Comparison of ENCODE assay signal across 24 cellular contexts in the genomic region with DNA sequence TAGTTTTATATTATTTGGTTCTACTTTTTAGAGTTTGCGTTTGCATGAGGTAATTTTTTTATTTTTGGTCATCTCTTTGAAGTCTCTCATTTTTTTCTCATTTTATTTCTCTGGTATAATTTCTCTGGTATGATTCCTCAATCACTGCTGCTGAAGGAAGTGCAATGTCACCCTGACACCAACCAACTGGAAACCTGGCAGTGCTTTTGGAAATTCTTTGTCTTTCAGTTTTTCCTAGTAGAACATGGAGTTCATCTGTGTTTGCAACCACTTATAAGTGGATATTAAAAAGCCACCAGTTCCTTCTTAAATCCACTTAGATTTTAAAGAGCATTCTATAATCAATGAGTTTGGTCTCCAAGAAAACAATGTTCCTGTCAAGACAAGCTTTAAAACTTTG.
"Had no signal": no experiment of that assay in that cellular context is flagged by ENCODE, and none has a peak within 500 bp of the region (broad histone marks: within the 10 kb centered on the region; RNA-seq: fewer than 3 reads in every experiment).

No MANE protein-coding gene starts in this region.

- H3K9me3 Mint-ChIP-seq: activated CD4-positive, alpha-beta memory T cell treated with anti-CD3 and anti-CD28 coated beads for 36 hours; activated naive CD4-positive, alpha-beta T cell treated with anti-CD3 and anti-CD28 coated beads, Interleukin-2, amount 10 ng/mL, durations not matched to agents 7 days and 5 days; activated naive CD8-positive, alpha-beta T cell treated with anti-CD3 and anti-CD28 coated beads, Interleukin-2, amount 10 ng/mL, durations not matched to agents 7 days and 5 days; activated T-helper 1 cell treated with anti-CD3 and anti-CD28 coated beads, Interleukin-12 subunit alpha, Interleukin-12 subunit beta, Interleukin-2, Interleukin-4 antibody, amounts not matched to agents 30 ng/mL and 10 ng/mL and 1 ng/mL, durations not matched to agents 14 hours and 24 hours and 36 hours; dendritic cell treated with granulocyte-macrophage colony-stimulating factor and Interleukin-4, amounts not matched to agents 40 ng/mL and 50 ng/mL, for 4 days; stimulated activated naive B cell treated with anti-CD40 and anti-IgM and Interleukin-4, amounts not matched to agents 10 μg/mL and 1 μg/mL and 100 μg/mL, for 72 hours had no signal

- H3K36me3 ChIP-seq: gastrocnemius medialis, ovary, stomach, transverse colon had no signal

- H3K27ac ChIP-seq: epithelial cell of prostate, gastrocnemius medialis, ovary, VCaP had no signal

- ATAC-seq: gastrocnemius medialis; left lobe of liver; naive thymus-derived CD4-positive, alpha-beta T cell; stimulated activated naive B cell treated with anti-CD40 and anti-IgM and Interleukin-4, amounts not matched to agents 10 μg/mL and 1 μg/mL and 100 μg/mL, for 72 hours had no signal

- DNase-seq: activated CD4-positive, alpha-beta memory T cell treated with anti-CD3 and anti-CD28 coated beads for 36 hours; activated CD4-positive, alpha-beta T cell treated with anti-CD3 and anti-CD28 coated beads for 48 hours; activated CD8-positive, alpha-beta memory T cell treated with anti-CD3 and anti-CD28 coated beads, Interleukin-2, amount 50 U/mL, for 4 hours; activated effector memory CD4-positive, alpha-beta T cell treated with anti-CD3 and anti-CD28 coated beads, Interleukin-2, amount 50 U/mL, for 16 hours; activated naive CD4-positive, alpha-beta T cell treated with anti-CD3 and anti-CD28 coated beads, Interleukin-2, amount 10 ng/mL, durations not matched to agents 7 days and 5 days; activated naive CD8-positive, alpha-beta T cell treated with anti-CD3 and anti-CD28 coated beads, Interleukin-2, amount 10 ng/mL, durations not matched to agents 7 days and 5 days; activated T-cell treated with anti-CD3 and anti-CD28 coated beads, Interleukin-2, amount 50 U/mL, for 1 hour; amniotic stem cell; central memory CD4-positive, alpha-beta T cell; gastrocnemius medialis; hypothalamus; naive thymus-derived CD4-positive, alpha-beta T cell; stimulated activated CD4-positive, alpha-beta T cell treated with anti-CD3 and anti-CD28 coated beads, Interleukin-2, amount 100 ng/mL, for 24 hours; stimulated activated naive B cell treated with anti-CD40 and anti-IgM and Interleukin-4, amounts not matched to agents 10 μg/mL and 1 μg/mL and 100 μg/mL, for 72 hours; stomach; transverse colon had no signal

- H3K27me3 ChIP-seq: gastrocnemius medialis, ovary, stomach, transverse colon had no signal

- H3K4me1 ChIP-seq: transverse colon had no signal

- H3K9me3 ChIP-seq: gastrocnemius medialis, ovary, stomach, transverse colon had no signal

- H3K4me3 Mint-ChIP-seq: activated CD4-positive, alpha-beta memory T cell treated with anti-CD3 and anti-CD28 coated beads for 36 hours; activated naive CD4-positive, alpha-beta T cell treated with anti-CD3 and anti-CD28 coated beads, Interleukin-2, amount 10 ng/mL, durations not matched to agents 7 days and 5 days; activated naive CD8-positive, alpha-beta T cell treated with anti-CD3 and anti-CD28 coated beads, Interleukin-2, amount 10 ng/mL, durations not matched to agents 7 days and 5 days; activated T-helper 1 cell treated with anti-CD3 and anti-CD28 coated beads, Interleukin-12 subunit alpha, Interleukin-12 subunit beta, Interleukin-2, Interleukin-4 antibody, amounts not matched to agents 30 ng/mL and 10 ng/mL and 1 ng/mL, durations not matched to agents 14 hours and 24 hours and 36 hours; dendritic cell treated with granulocyte-macrophage colony-stimulating factor and Interleukin-4, amounts not matched to agents 40 ng/mL and 50 ng/mL, for 4 days; naive thymus-derived CD4-positive, alpha-beta T cell; stimulated activated naive B cell treated with anti-CD40 and anti-IgM and Interleukin-4, amounts not matched to agents 10 μg/mL and 1 μg/mL and 100 μg/mL, for 72 hours had no signal

- H3K4me3 ChIP-seq: smooth muscle cell, stomach, transverse colon had no signal

- H3K4me1 Mint-ChIP-seq: activated naive CD4-positive, alpha-beta T cell treated with anti-CD3 and anti-CD28 coated beads, Interleukin-2, amount 10 ng/mL, durations not matched to agents 7 days and 5 days; activated naive CD8-positive, alpha-beta T cell treated with anti-CD3 and anti-CD28 coated beads, Interleukin-2, amount 10 ng/mL, durations not matched to agents 7 days and 5 days; naive thymus-derived CD4-positive, alpha-beta T cell had no signal

- H3K36me3 Mint-ChIP-seq: activated CD4-positive, alpha-beta memory T cell treated with anti-CD3 and anti-CD28 coated beads for 36 hours; activated naive CD4-positive, alpha-beta T cell treated with anti-CD3 and anti-CD28 coated beads, Interleukin-2, amount 10 ng/mL, durations not matched to agents 7 days and 5 days; activated naive CD8-positive, alpha-beta T cell treated with anti-CD3 and anti-CD28 coated beads, Interleukin-2, amount 10 ng/mL, durations not matched to agents 7 days and 5 days; naive thymus-derived CD4-positive, alpha-beta T cell; stimulated activated naive B cell treated with anti-CD40 and anti-IgM and Interleukin-4, amounts not matched to agents 10 μg/mL and 1 μg/mL and 100 μg/mL, for 72 hours had no signal

- H3K27ac Mint-ChIP-seq: activated CD4-positive, alpha-beta memory T cell treated with anti-CD3 and anti-CD28 coated beads for 36 hours; activated naive CD4-positive, alpha-beta T cell treated with anti-CD3 and anti-CD28 coated beads, Interleukin-2, amount 10 ng/mL, durations not matched to agents 7 days and 5 days; activated naive CD8-positive, alpha-beta T cell treated with anti-CD3 and anti-CD28 coated beads, Interleukin-2, amount 10 ng/mL, durations not matched to agents 7 days and 5 days; activated T-helper 1 cell treated with anti-CD3 and anti-CD28 coated beads, Interleukin-12 subunit alpha, Interleukin-12 subunit beta, Interleukin-2, Interleukin-4 antibody, amounts not matched to agents 30 ng/mL and 10 ng/mL and 1 ng/mL, durations not matched to agents 14 hours and 24 hours and 36 hours; dendritic cell treated with granulocyte-macrophage colony-stimulating factor and Interleukin-4, amounts not matched to agents 40 ng/mL and 50 ng/mL, for 4 days; naive thymus-derived CD4-positive, alpha-beta T cell; stimulated activated naive B cell treated with anti-CD40 and anti-IgM and Interleukin-4, amounts not matched to agents 10 μg/mL and 1 μg/mL and 100 μg/mL, for 72 hours had no signal

- H3K27me3 Mint-ChIP-seq: activated CD4-positive, alpha-beta memory T cell treated with anti-CD3 and anti-CD28 coated beads for 36 hours; activated naive CD4-positive, alpha-beta T cell treated with anti-CD3 and anti-CD28 coated beads, Interleukin-2, amount 10 ng/mL, durations not matched to agents 7 days and 5 days; dendritic cell treated with granulocyte-macrophage colony-stimulating factor and Interleukin-4, amounts not matched to agents 40 ng/mL and 50 ng/mL, for 4 days; progenitor cell of endocrine pancreas had no signal
